ENCODE assay signal across 10 cellular contexts in genomic region chr12:106645074-106645421, GRCh38.
A peak's percentile ranks its signal among the peaks of the same experiment; 100 is the strongest.
DNase-seq lines count a peak whose midpoint lies in the region; ATAC-seq and TF ChIP-seq lines count a peak whose summit lies in the region.
"Had no signal": no experiment of that assay in that cellular context is flagged by ENCODE, and none has a peak within 500 bp of the region (broad histone marks: within the 10 kb centered on the region; RNA-seq: fewer than 3 reads in every experiment).

No MANE protein-coding gene starts in this region.

- no peak overlapping the region for H3K27ac Mint-ChIP-seq in naive thymus-derived CD4-positive, alpha-beta T cell
- H3K27ac Mint-ChIP-seq: natural killer cell treated with Interleukin-12 subunit alpha and Interleukin-12 subunit beta and Interleukin-15 and Interleukin-18, amount 100 ng/mL, for 72 hours had no signal

- peaks cover 4 to 15% (median 13%) of the 10 kb centered on the region in 5 donors for H3K27me3 Mint-ChIP-seq in naive thymus-derived CD4-positive, alpha-beta T cell

- CTCF ChIA-PET in naive thymus-derived CD4-positive, alpha-beta T cell (lab: Charles Lee): no interaction called here

- H3K9me3 ChIP-seq in suprapubic skin (no peaks in the 10 kb centered on the region), WERI-Rb-1 (ENCODE audit: severe bottlenecking) (no peaks in the 10 kb centered on the region)
- no peaks in the 10 kb centered on the region for H3K9me3 ChIP-seq in naive thymus-derived CD4-positive, alpha-beta T cell (ENCODE audit: control insufficient read depth in 2 of 3, low read length in 3 of 3)

- H3K4me1 Mint-ChIP-seq in naive thymus-derived CD4-positive, alpha-beta T cell: peaks cover 0 to 2% (median 0%) of the 10 kb centered on the region in 7 donors

- 72% methylated on average over 16 of the region's 16 CpGs for WGBS in suprapubic skin

- TF ChIP-seq CTCF in suprapubic skin (IDR thresholded peaks at IDR 0.05) (no peak), WERI-Rb-1 (IDR thresholded peaks at IDR 0.05; ENCODE audit: low read depth, low read length) (no peak)

- no peaks in the 10 kb centered on the region for H3K36me3 Mint-ChIP-seq in naive thymus-derived CD4-positive, alpha-beta T cell
- H3K36me3 Mint-ChIP-seq: natural killer cell treated with Interleukin-12 subunit alpha and Interleukin-12 subunit beta and Interleukin-15 and Interleukin-18, amount 100 ng/mL, for 72 hours had no signal

- H3K36me3 ChIP-seq in suprapubic skin (no peaks in the 10 kb centered on the region), WERI-Rb-1 (no peaks in the 10 kb centered on the region)
- H3K36me3 ChIP-seq in naive thymus-derived CD4-positive, alpha-beta T cell (ENCODE audit: control insufficient read depth in 2 of 3, insufficient read depth in 3 of 3, low read length in 3 of 3): no peaks in the 10 kb centered on the region

- peaks cover 2% of the 10 kb centered on the region for H3K4me1 ChIP-seq in suprapubic skin
- H3K4me1 ChIP-seq in naive thymus-derived CD4-positive, alpha-beta T cell (ENCODE audit: control insufficient read depth in 2 of 2, insufficient read depth in 2 of 2, low read length in 2 of 2): no peaks in the 10 kb centered on the region

- H3K27ac ChIP-seq in suprapubic skin: peak overlapping the region; percentile 76
- H3K27ac ChIP-seq in naive thymus-derived CD4-positive, alpha-beta T cell (ENCODE audit: low read depth, low read length): no peak overlapping the region
- H3K27ac ChIP-seq in WERI-Rb-1: no peak overlapping the region

- ATAC-seq in left colon (peak; percentile 71), HG02798 (IDR thresholded peaks at IDR 0.05; ENCODE audit: poor library complexity, unreplicated experiment) (no peak), HG02970 (IDR thresholded peaks at IDR 0.05; ENCODE audit: low FRiP score, unreplicated experiment) (no peak)
- no peak for ATAC-seq in naive thymus-derived CD4-positive, alpha-beta T cell
- ATAC-seq: natural killer cell treated with Interleukin-12 subunit alpha and Interleukin-12 subunit beta and Interleukin-15 and Interleukin-18, amount 100 ng/mL, for 72 hours had no signal

- intact Hi-C loops in left colon (cut with DNase I, micrococcal nuclease): no loop called here
- intact Hi-C loops in naive thymus-derived CD4-positive, alpha-beta T cell (cut with micrococcal nuclease): no loop called here

- no peak for TF ChIP-seq EP300 in suprapubic skin (IDR thresholded peaks at IDR 0.05)

- no peak overlapping the region for H3K4me3 Mint-ChIP-seq in naive thymus-derived CD4-positive, alpha-beta T cell
- H3K4me3 Mint-ChIP-seq: natural killer cell treated with Interleukin-12 subunit alpha and Interleukin-12 subunit beta and Interleukin-15 and Interleukin-18, amount 100 ng/mL, for 72 hours had no signal

- POLR2A ChIA-PET in naive thymus-derived CD4-positive, alpha-beta T cell (lab: Charles Lee): no interaction called here

- H3K4me3 ChIP-seq in suprapubic skin: no peak overlapping the region
- no peak overlapping the region for H3K4me3 ChIP-seq in naive thymus-derived CD4-positive, alpha-beta T cell (ENCODE audit: low read length)
- H3K4me3 ChIP-seq in WERI-Rb-1 (ENCODE audit: low read depth, low read length): no peak overlapping the region

- DNase-seq in NCI-H2029 treated with DMSO at 0.1 percent for 48 hours (lab: John Stamatoyannopoulos, UW) (peak; percentile 78), astrocyte of the hippocampus (ENCODE audit: low read depth, low spot score) (peak; percentile 87), left colon (peak; percentile 59 to 74), suprapubic skin (ENCODE audit: low spot score in 2 of 2) (peak; percentile 71 to 83), WERI-Rb-1 (no peak)
- no peak for DNase-seq in naive thymus-derived CD4-positive, alpha-beta T cell
- DNase-seq: IMR-90 had no signal

- peaks cover 0 to 2% (median 0%) of the 10 kb centered on the region in 11 donors for H3K9me3 Mint-ChIP-seq in naive thymus-derived CD4-positive, alpha-beta T cell
- H3K9me3 Mint-ChIP-seq: natural killer cell treated with Interleukin-12 subunit alpha and Interleukin-12 subunit beta and Interleukin-15 and Interleukin-18, amount 100 ng/mL, for 72 hours had no signal

- no peak for TF ChIP-seq POLR2A in suprapubic skin (IDR thresholded peaks at IDR 0.05)

- H3K27me3 ChIP-seq in suprapubic skin: no peaks in the 10 kb centered on the region
- no peaks in the 10 kb centered on the region for H3K27me3 ChIP-seq in naive thymus-derived CD4-positive, alpha-beta T cell (ENCODE audit: control insufficient read depth in 2 of 2, insufficient read depth in 2 of 2, low read length in 2 of 2)
- H3K27me3 ChIP-seq in WERI-Rb-1 (ENCODE audit: insufficient read depth, low read depth, severe bottlenecking): peaks cover 38% of the 10 kb centered on the region

Comparison
In these comparisons a context has a peak if more than half of its experiments do, and no peak if none do; other contexts are left out.
1. DNase-seq: peak in NCI-H2029 treated with DMSO at 0.1 percent for 48 hours (single experiment), astrocyte of the hippocampus (single experiment), left colon (2 of 2) and suprapubic skin (2 of 2); none in naive thymus-derived CD4-positive, alpha-beta T cell (0 of 9) and WERI-Rb-1 (single experiment).